Comparison of ENCODE assay signal across 21 cellular contexts in genomic region chr13:110505594-110505993, GRCh38.
"Had no signal": no experiment of that assay in that cellular context is flagged by ENCODE, and none has a peak within 500 bp of the region (broad histone marks: within the 10 kb centered on the region; RNA-seq: fewer than 3 reads in every experiment).

No MANE protein-coding gene starts in this region.

- H3K36me3 Mint-ChIP-seq: activated naive CD4-positive, alpha-beta T cell treated with anti-CD3 and anti-CD28 coated beads, Interleukin-2, amount 50 U/mL, for 72 hours had no signal

- H3K9me3 Mint-ChIP-seq: activated naive CD4-positive, alpha-beta T cell treated with anti-CD3 and anti-CD28 coated beads, Interleukin-2, amount 50 U/mL, for 72 hours; activated T-helper 17 cell treated with anti-CD3 and anti-CD28 coated beads, Interleukin-2, amount 50 U/mL, for 72 hours; central memory CD8-positive, alpha-beta T cell; neural crest cell; WTC11 had no signal

- H3K9me3 ChIP-seq: colonic mucosa, suprapubic skin, uterus had no signal

- H3K36me3 ChIP-seq: colonic mucosa, uterus had no signal

- H3K4me1 Mint-ChIP-seq: activated T-helper 17 cell treated with anti-CD3 and anti-CD28 coated beads, Interleukin-2, amount 50 U/mL, for 72 hours; central memory CD8-positive, alpha-beta T cell; neural crest cell had no signal

- H3K27ac Mint-ChIP-seq: activated naive CD4-positive, alpha-beta T cell treated with anti-CD3 and anti-CD28 coated beads, Interleukin-2, amount 50 U/mL, for 72 hours; activated T-cell treated with anti-CD3 and anti-CD28 coated beads, Interleukin-2, amount 50 U/mL, for 24 hours; activated T-helper 17 cell treated with anti-CD3 and anti-CD28 coated beads, Interleukin-2, amount 50 U/mL, for 72 hours; naive thymus-derived CD4-positive, alpha-beta T cell; WTC11 had no signal

- DNase-seq: activated T-cell treated with anti-CD3 and anti-CD28 coated beads, Interleukin-2, amount 50 U/mL, for 24 hours; brain microvascular endothelial cell; colonic mucosa; naive thymus-derived CD4-positive, alpha-beta T cell; occipital lobe; retina; spleen; stimulated activated CD4-positive, alpha-beta T cell treated with anti-CD3 and anti-CD28 coated beads, Interleukin-4, amount 100 ng/mL, for 4 hours; stimulated activated naive CD8-positive, alpha-beta T cell treated with anti-CD3 and anti-CD28 coated beads, Interleukin-15, Interleukin-2, amounts not matched to agents 100 U/mL and 50 U/mL, for 24 hours; T-helper 1 cell; trophoblast cell; uterus had no signal

- H3K27me3 ChIP-seq: brain microvascular endothelial cell, colonic mucosa, spleen, suprapubic skin, uterus had no signal

- H3K27ac ChIP-seq: brain microvascular endothelial cell, colonic mucosa, epithelial cell of prostate, suprapubic skin, uterus had no signal

- H3K4me3 Mint-ChIP-seq: activated T-cell treated with anti-CD3 and anti-CD28 coated beads, Interleukin-2, amount 50 U/mL, for 24 hours; activated T-helper 17 cell treated with anti-CD3 and anti-CD28 coated beads, Interleukin-2, amount 50 U/mL, for 72 hours; central memory CD8-positive, alpha-beta T cell; naive thymus-derived CD4-positive, alpha-beta T cell; neural crest cell; WTC11 had no signal

- ATAC-seq: activated naive CD4-positive, alpha-beta T cell treated with anti-CD3 and anti-CD28 coated beads, Interleukin-2, amount 50 U/mL, for 72 hours; activated T-helper 17 cell treated with anti-CD3 and anti-CD28 coated beads, Interleukin-2, amount 50 U/mL, for 72 hours; left lobe of liver; naive thymus-derived CD4-positive, alpha-beta T cell; stimulated activated naive CD8-positive, alpha-beta T cell treated with anti-CD3 and anti-CD28 coated beads, Interleukin-15, Interleukin-2, amounts not matched to agents 100 U/mL and 50 U/mL, for 24 hours; WTC11 had no signal

- H3K4me3 ChIP-seq: colonic mucosa, lung, spleen, suprapubic skin, uterus had no signal
